ENCODE assay signal across 1 cellular context in the genomic region with DNA sequence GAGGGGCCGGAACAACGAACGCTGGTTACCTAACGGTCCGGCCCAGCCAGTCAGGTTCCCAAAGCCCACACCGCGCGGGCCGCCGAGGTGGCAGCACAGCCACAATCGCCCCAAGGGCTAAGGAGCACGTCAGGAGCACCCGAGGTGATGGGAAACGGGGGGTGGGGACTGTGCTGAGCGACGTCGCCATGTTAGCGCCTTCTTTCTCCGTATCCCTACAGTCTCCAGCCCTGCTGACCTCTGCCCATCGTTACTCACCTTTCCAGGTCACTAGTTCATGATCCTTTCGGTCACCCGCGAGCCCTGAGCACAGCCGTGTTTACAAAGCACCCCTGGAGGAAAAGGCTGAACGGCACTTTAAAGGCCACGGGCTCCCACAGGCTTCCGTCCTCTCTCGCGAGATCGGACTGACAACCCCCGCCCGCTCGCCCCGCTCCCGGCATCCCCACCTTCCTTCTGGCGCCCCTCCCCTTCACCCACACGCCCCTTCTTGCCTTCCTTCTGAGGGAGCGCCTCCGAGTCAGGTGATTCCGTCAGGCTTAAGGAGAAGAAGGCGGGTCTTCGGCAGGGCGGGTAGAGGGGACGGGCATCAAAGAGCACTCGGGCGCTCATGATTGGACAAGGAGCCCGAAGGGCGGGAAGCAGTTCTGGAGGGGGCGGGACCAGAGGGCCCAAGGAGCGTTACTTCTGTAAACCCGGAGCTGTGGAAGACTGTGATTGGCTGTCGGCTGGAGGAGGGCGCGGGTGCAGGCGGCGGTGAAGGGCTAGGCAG.
A peak's percentile ranks its signal among the peaks of the same experiment; 100 is the strongest.
TF ChIP-seq lines count a peak whose summit lies in the region.

A gene with protein sequence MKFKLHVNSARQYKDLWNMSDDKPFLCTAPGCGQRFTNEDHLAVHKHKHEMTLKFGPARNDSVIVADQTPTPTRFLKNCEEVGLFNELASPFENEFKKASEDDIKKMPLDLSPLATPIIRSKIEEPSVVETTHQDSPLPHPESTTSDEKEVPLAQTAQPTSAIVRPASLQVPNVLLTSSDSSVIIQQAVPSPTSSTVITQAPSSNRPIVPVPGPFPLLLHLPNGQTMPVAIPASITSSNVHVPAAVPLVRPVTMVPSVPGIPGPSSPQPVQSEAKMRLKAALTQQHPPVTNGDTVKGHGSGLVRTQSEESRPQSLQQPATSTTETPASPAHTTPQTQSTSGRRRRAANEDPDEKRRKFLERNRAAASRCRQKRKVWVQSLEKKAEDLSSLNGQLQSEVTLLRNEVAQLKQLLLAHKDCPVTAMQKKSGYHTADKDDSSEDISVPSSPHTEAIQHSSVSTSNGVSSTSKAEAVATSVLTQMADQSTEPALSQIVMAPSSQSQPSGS (minus strand): TSS at position 412 of the 772 bp plus-strand sequence. CDS start 31,760 bp downstream, outside the sequence.

TF ChIP-seq in HepG2, 621 proteins besides CTCF, POLR2A, EP300 and RAD21 (continued from another document and continues in another):
- TF ChIP-seq DMTF1 (CRISPR knock-in tag; IDR thresholded peaks at IDR 0.05) (0 out of 2 replicates have a peak, but pooled peaks have one; percentile 66), ZKSCAN1 (IDR thresholded peaks at IDR 0.05; ENCODE audit: low read length) (no peak), TCF7 (IDR thresholded peaks at IDR 0.05; ENCODE audit: low read depth) (peak; percentile 73; the same call in 1 of the 2 replicates), XRCC5 (optimal IDR thresholded peaks at IDR 0.05; ENCODE audit: low read length) (peak; percentile 85), ZSCAN22 (CRISPR knock-in tag; IDR thresholded peaks at IDR 0.05) (0 out of 2 replicates have a peak, but pooled peaks have one; percentile 66), ZNF460 (CRISPR knock-in tag; IDR thresholded peaks at IDR 0.05; ENCODE audit: borderline replicate concordance) (no peak), EHMT2 (IDR thresholded peaks at IDR 0.05; ENCODE audit: borderline replicate concordance, low read depth, low read length) (no peak), SIN3A (IDR thresholded peaks at IDR 0.05; ENCODE audit: borderline replicate concordance, low read depth, low read length) (peak; percentile 89), KLF13 (CRISPR knock-in tag; IDR thresholded peaks at IDR 0.05) (peak; percentile 74; the same call in 1 of the 2 replicates), ZNF430 (CRISPR knock-in tag; IDR thresholded peaks at IDR 0.05) (peak; percentile 85), ZBTB20 (CRISPR knock-in tag; IDR thresholded peaks at IDR 0.05; ENCODE audit: borderline replicate concordance, low read depth) (peak; percentile 76; the same call in 1 of the 2 replicates), DZIP1 (CRISPR knock-in tag; IDR thresholded peaks at IDR 0.05) (no peak), ZNF891 (CRISPR knock-in tag; IDR thresholded peaks at IDR 0.05) (no peak; the same call in none of the 2 replicates), ZFP36L2 (CRISPR knock-in tag; IDR thresholded peaks at IDR 0.05) (no peak), ZMYM4 (CRISPR knock-in tag; IDR thresholded peaks at IDR 0.05) (peak; percentile 98), ZNF503 (CRISPR knock-in tag; IDR thresholded peaks at IDR 0.05) (peak; percentile 71; the same call in 1 of the 2 replicates), MBD4 (IDR thresholded peaks at IDR 0.05; ENCODE audit: borderline replicate concordance, low read length) (no peak), THAP11 (CRISPR knock-in tag; IDR thresholded peaks at IDR 0.05) (peak; percentile 87), SMAD3 (CRISPR knock-in tag; IDR thresholded peaks at IDR 0.05) (peak; percentile 48; the same call in 1 of the 2 replicates), E2F2 (CRISPR knock-in tag; IDR thresholded peaks at IDR 0.05; ENCODE audit: borderline replicate concordance) (peak; percentile 42; the same call in 1 of the 2 replicates), NR3C1 (CRISPR knock-in tag; IDR thresholded peaks at IDR 0.05) (no peak), ZNF782 (CRISPR knock-in tag; IDR thresholded peaks at IDR 0.05; ENCODE audit: borderline replicate concordance) (peak; percentile 95; the same call in 1 of the 2 replicates), NCOA5 (CRISPR knock-in tag; IDR thresholded peaks at IDR 0.05) (no peak)
- TF ChIP-seq, protein P1, sequence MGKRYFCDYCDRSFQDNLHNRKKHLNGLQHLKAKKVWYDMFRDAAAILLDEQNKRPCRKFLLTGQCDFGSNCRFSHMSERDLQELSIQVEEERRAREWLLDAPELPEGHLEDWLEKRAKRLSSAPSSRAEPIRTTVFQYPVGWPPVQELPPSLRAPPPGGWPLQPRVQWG (CRISPR knock-in tag; IDR thresholded peaks at IDR 0.05; ENCODE audit: borderline replicate concordance, low read depth): no peak
- TF ChIP-seq, protein P2, sequence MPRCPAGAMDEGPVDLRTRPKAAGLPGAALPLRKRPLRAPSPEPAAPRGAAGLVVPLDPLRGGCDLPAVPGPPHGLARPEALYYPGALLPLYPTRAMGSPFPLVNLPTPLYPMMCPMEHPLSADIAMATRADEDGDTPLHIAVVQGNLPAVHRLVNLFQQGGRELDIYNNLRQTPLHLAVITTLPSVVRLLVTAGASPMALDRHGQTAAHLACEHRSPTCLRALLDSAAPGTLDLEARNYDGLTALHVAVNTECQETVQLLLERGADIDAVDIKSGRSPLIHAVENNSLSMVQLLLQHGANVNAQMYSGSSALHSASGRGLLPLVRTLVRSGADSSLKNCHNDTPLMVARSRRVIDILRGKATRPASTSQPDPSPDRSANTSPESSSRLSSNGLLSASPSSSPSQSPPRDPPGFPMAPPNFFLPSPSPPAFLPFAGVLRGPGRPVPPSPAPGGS (CRISPR knock-in tag; IDR thresholded peaks at IDR 0.05): peak; percentile 48; the same call in 1 of the 2 replicates
- TF ChIP-seq, protein P3, sequence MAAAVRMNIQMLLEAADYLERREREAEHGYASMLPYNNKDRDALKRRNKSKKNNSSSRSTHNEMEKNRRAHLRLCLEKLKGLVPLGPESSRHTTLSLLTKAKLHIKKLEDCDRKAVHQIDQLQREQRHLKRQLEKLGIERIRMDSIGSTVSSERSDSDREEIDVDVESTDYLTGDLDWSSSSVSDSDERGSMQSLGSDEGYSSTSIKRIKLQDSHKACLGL (CRISPR knock-in tag; IDR thresholded peaks at IDR 0.05): no peak
- TF ChIP-seq, protein P4, sequence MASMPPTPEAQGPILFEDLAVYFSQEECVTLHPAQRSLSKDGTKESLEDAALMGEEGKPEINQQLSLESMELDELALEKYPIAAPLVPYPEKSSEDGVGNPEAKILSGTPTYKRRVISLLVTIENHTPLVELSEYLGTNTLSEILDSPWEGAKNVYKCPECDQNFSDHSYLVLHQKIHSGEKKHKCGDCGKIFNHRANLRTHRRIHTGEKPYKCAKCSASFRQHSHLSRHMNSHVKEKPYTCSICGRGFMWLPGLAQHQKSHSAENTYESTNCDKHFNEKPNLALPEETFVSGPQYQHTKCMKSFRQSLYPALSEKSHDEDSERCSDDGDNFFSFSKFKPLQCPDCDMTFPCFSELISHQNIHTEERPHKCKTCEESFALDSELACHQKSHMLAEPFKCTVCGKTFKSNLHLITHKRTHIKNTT (CRISPR knock-in tag; IDR thresholded peaks at IDR 0.05): no peak
- TF ChIP-seq, protein P5, sequence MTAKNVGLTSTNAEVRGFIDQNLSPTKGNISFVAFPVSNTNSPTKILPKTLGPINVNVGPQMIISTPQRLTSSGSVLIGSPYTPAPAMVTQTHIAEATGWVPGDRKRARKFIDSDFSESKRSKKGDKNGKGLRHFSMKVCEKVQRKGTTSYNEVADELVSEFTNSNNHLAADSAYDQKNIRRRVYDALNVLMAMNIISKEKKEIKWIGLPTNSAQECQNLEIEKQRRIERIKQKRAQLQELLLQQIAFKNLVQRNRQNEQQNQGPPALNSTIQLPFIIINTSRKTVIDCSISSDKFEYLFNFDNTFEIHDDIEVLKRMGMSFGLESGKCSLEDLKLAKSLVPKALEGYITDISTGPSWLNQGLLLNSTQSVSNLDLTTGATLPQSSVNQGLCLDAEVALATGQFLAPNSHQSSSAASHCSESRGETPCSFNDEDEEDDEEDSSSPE (CRISPR knock-in tag; IDR thresholded peaks at IDR 0.05): peak; percentile 90
- TF ChIP-seq, protein P6, sequence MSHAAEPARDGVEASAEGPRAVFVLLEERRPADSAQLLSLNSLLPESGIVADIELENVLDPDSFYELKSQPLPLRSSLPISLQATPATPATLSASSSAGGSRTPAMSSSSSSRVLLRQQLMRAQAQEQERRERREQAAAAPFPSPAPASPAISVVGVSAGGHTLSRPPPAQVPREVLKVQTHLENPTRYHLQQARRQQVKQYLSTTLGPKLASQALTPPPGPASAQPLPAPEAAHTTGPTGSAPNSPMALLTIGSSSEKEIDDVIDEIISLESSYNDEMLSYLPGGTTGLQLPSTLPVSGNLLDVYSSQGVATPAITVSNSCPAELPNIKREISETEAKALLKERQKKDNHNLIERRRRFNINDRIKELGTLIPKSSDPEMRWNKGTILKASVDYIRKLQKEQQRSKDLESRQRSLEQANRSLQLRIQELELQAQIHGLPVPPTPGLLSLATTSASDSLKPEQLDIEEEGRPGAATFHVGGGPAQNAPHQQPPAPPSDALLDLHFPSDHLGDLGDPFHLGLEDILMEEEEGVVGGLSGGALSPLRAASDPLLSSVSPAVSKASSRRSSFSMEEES (CRISPR knock-in tag; IDR thresholded peaks at IDR 0.05): peak; percentile 90
- TF ChIP-seq, protein P7, sequence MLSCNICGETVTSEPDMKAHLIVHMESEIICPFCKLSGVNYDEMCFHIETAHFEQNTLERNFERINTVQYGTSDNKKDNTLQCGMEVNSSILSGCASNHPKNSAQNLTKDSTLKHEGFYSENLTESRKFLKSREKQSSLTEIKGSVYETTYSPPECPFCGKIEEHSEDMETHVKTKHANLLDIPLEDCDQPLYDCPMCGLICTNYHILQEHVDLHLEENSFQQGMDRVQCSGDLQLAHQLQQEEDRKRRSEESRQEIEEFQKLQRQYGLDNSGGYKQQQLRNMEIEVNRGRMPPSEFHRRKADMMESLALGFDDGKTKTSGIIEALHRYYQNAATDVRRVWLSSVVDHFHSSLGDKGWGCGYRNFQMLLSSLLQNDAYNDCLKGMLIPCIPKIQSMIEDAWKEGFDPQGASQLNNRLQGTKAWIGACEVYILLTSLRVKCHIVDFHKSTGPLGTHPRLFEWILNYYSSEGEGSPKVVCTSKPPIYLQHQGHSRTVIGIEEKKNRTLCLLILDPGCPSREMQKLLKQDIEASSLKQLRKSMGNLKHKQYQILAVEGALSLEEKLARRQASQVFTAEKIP (CRISPR knock-in tag; IDR thresholded peaks at IDR 0.05; ENCODE audit: borderline replicate concordance): no peak
